ENCODE assay signal across 10 cellular contexts in the genomic region with DNA sequence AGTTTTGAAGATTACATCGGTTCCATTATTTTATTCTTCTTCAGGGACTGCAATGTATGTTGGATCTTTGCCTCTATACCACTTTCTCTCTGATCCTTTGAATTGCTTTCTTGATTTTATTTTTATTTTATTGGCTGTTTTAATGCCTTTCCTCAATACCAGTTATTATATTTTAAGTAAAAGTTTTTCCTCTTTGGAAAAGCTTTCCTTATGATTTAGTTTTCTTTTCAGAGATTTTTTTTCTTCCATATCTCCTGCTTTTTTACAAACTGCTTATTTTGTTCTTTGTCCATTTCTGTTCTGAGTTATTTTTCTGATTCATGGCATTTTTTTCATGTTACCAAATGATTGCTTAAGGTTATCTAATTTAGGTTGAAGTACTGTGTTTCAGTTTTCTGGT. TPM values are rescaled to one million over a fixed set of nuclear protein-coding genes. Genes with fewer than 3 reads are reported as not detected.
DNase-seq lines count a peak whose midpoint lies in the region; TF ChIP-seq lines count a peak whose summit lies in the region.
"Had no signal": no experiment of that assay in that cellular context is flagged by ENCODE, and none has a peak within 500 bp of the region (broad histone marks: within the 10 kb centered on the region; RNA-seq: fewer than 3 reads in every experiment).

No MANE protein-coding gene starts in this region.

- peak overlapping the region; percentile 63 for H3K4me2 ChIP-seq in smooth muscle cell

- peak overlapping the region; percentile 96 for H3K4me3 Mint-ChIP-seq in T-helper 1 cell treated with Interleukin-12 subunit alpha and Interleukin-12 subunit beta and Interleukin-4 antibody, amounts not matched to agents 30 μg/mL and 1 μg/mL, for 36 hours
- H3K4me3 Mint-ChIP-seq in activated CD4-positive, alpha-beta memory T cell treated with anti-CD3 and anti-CD28 coated beads for 36 hours, result no peak overlapping the region

- no peaks in the 10 kb centered on the region for H3K4me1 ChIP-seq in iPS-20b (ENCODE audit: insufficient read depth, low read length)
- H3K4me1 ChIP-seq in smooth muscle cell (ENCODE audit: low read depth), result no peaks in the 10 kb centered on the region
- H3K4me1 ChIP-seq in Peyer's patch, result peaks cover 0 to 4% (median 0%) of the 10 kb centered on the region in 4 donors

- intact Hi-C loops in activated CD4-positive, alpha-beta memory T cell treated with anti-CD3 and anti-CD28 coated beads for 36 hours (cut with micrococcal nuclease), result loop anchor here (1.0 to 5.0 kb wide), 9 partner anchors 11 to 349 kb away; a partner anchor contains a TSS

- H3K4me3 ChIP-seq in iPS-20b (ENCODE audit: low read length), result peak overlapping the region; percentile 69; the same call in 1 of the 2 replicates
- peak overlapping the region; percentile 64 for H3K4me3 ChIP-seq in smooth muscle cell
- peak overlapping the region in 1 of 4 donors; percentile 50 for H3K4me3 ChIP-seq in Peyer's patch

- H3K36me3 ChIP-seq in iPS-20b (ENCODE audit: insufficient read depth, low read depth, low read length) (no peaks in the 10 kb centered on the region), smooth muscle cell (ENCODE audit: low read depth) (no peaks in the 10 kb centered on the region), Peyer's patch (no peaks in the 10 kb centered on the region)

- no peak overlapping the region for H2AFZ ChIP-seq in smooth muscle cell (ENCODE audit: low read depth)

- no peaks in the 10 kb centered on the region for H4K20me1 ChIP-seq in smooth muscle cell (ENCODE audit: low read depth)

- H3K9ac ChIP-seq in iPS-20b (ENCODE audit: low read depth, low read length) (no peak overlapping the region), smooth muscle cell (ENCODE audit: low read depth) (no peak overlapping the region)

- H3K4me1 Mint-ChIP-seq in T-helper 1 cell treated with Interleukin-12 subunit alpha and Interleukin-12 subunit beta and Interleukin-4 antibody, amounts not matched to agents 30 μg/mL and 1 μg/mL, for 36 hours (ENCODE audit: low read depth), result peaks cover 16% of the 10 kb centered on the region
- H3K4me1 Mint-ChIP-seq in activated CD4-positive, alpha-beta memory T cell treated with anti-CD3 and anti-CD28 coated beads for 36 hours (ENCODE audit: low read depth), result peaks cover 12% of the 10 kb centered on the region

- H3K79me2 ChIP-seq in smooth muscle cell (ENCODE audit: low read depth), result no peaks in the 10 kb centered on the region

- no peak for TF ChIP-seq CTCF in smooth muscle cell (IDR thresholded peaks at IDR 0.05; ENCODE audit: borderline replicate concordance, insufficient read depth, poor library complexity, severe bottlenecking)
- no peak for TF ChIP-seq CTCF in Peyer's patch (IDR thresholded peaks at IDR 0.05)

- no peak for DNase-seq in T-helper 1 cell
- DNase-seq in activated CD4-positive, alpha-beta memory T cell treated with anti-CD3 and anti-CD28 coated beads for 36 hours, result no peak
- no peak for DNase-seq in smooth muscle cell (lab: John Stamatoyannopoulos, UW; ENCODE audit: unreplicated experiment)
- DNase-seq in Peyer's patch, result no peak
- no peak for DNase-seq in HuH-7.5 (ENCODE audit: low spot score)
- DNase-seq in NCI-H187 (lab: John Stamatoyannopoulos, UW), result no peak

- TF ChIP-seq POLR2A in Peyer's patch (IDR thresholded peaks at IDR 0.05), result no peak

- H3K9me3 ChIP-seq in iPS-20b (ENCODE audit: insufficient read depth, low read depth, low read length) (no peaks in the 10 kb centered on the region), smooth muscle cell (replicated peaks; ENCODE audit: low read depth) (no peaks in the 10 kb centered on the region), Peyer's patch (no peaks in the 10 kb centered on the region)

- peaks cover 10% of the 10 kb centered on the region for H3F3A ChIP-seq in smooth muscle cell (ENCODE audit: low read depth)

- no peaks in the 10 kb centered on the region for H3K27me3 ChIP-seq in iPS-20b (ENCODE audit: insufficient read depth, low read length)
- no peaks in the 10 kb centered on the region for H3K27me3 ChIP-seq in smooth muscle cell (ENCODE audit: low read depth)
- H3K27me3 ChIP-seq in Peyer's patch, result no peaks in the 10 kb centered on the region
- H3K27me3 ChIP-seq: brain microvascular endothelial cell had no signal

- peaks cover 9% of the 10 kb centered on the region for H3K27me3 Mint-ChIP-seq in T-helper 1 cell treated with Interleukin-12 subunit alpha and Interleukin-12 subunit beta and Interleukin-4 antibody, amounts not matched to agents 30 μg/mL and 1 μg/mL, for 36 hours (ENCODE audit: low read depth)
- H3K27me3 Mint-ChIP-seq in activated CD4-positive, alpha-beta memory T cell treated with anti-CD3 and anti-CD28 coated beads for 36 hours, result no peaks in the 10 kb centered on the region

- POLR2A ChIA-PET in activated CD4-positive, alpha-beta memory T cell treated with anti-CD3 and anti-CD28 coated beads for 36 hours (lab: Charles Lee), result interaction anchor here (1.5 to 2.5 kb wide), 3 partner anchors 11 to 48 kb away, joined by 5 to 15 read pairs (median 8); a partner anchor contains a TSS

- peak overlapping the region; percentile 98 for H3K27ac Mint-ChIP-seq in T-helper 1 cell treated with Interleukin-12 subunit alpha and Interleukin-12 subunit beta and Interleukin-4 antibody, amounts not matched to agents 30 μg/mL and 1 μg/mL, for 36 hours
- H3K27ac Mint-ChIP-seq in activated CD4-positive, alpha-beta memory T cell treated with anti-CD3 and anti-CD28 coated beads for 36 hours, result peak overlapping the region; percentile 51

- H3K36me3 Mint-ChIP-seq in T-helper 1 cell treated with Interleukin-12 subunit alpha and Interleukin-12 subunit beta and Interleukin-4 antibody, amounts not matched to agents 30 μg/mL and 1 μg/mL, for 36 hours (ENCODE audit: low read depth), result peaks cover 2% of the 10 kb centered on the region
- H3K36me3 Mint-ChIP-seq in activated CD4-positive, alpha-beta memory T cell treated with anti-CD3 and anti-CD28 coated beads for 36 hours, result peaks cover 4% of the 10 kb centered on the region

- 100% methylated on average over 1 of the region's 1 CpG for WGBS in smooth muscle cell (ENCODE audit: low lambda C conversion rate)

- CTCF ChIA-PET in activated CD4-positive, alpha-beta memory T cell treated with anti-CD3 and anti-CD28 coated beads for 36 hours (lab: Charles Lee), result interaction anchor here (0.7 to 2.1 kb wide), 10 partner anchors 8 to 365 kb away, joined by 3 to 10 read pairs (median 3); a partner anchor contains a TSS

- H3K27ac ChIP-seq in iPS-20b (ENCODE audit: low read length) (no peak overlapping the region), smooth muscle cell (ENCODE audit: low read depth) (peak overlapping the region; percentile 90), Peyer's patch (peak overlapping the region in 2 of 4 donors; percentile 83 to 85)
- H3K27ac ChIP-seq: brain microvascular endothelial cell had no signal

- no peaks in the 10 kb centered on the region for H3K9me3 Mint-ChIP-seq in T-helper 1 cell treated with Interleukin-12 subunit alpha and Interleukin-12 subunit beta and Interleukin-4 antibody, amounts not matched to agents 30 μg/mL and 1 μg/mL, for 36 hours
- no peaks in the 10 kb centered on the region for H3K9me3 Mint-ChIP-seq in activated CD4-positive, alpha-beta memory T cell treated with anti-CD3 and anti-CD28 coated beads for 36 hours

RNA-seq across cellular contexts. Expression of a gene that starts 11.5 kb away (rescaled TPM):
- total RNA-seq in activated CD4-positive, alpha-beta memory T cell treated with anti-CD3 and anti-CD28 coated beads for 36 hours, result 10 to 100 TPM; 51.4 to 53.4 TPM
- total RNA-seq in smooth muscle cell (32.9 and 39.7 TPM in 2 replicates), Peyer's patch (10 to 100 TPM; 17.3 to 21.7 (median 21.1) TPM)
- 34.6 and 37.2 TPM in 2 replicates for polyA plus RNA-seq in smooth muscle cell

RNA-seq across cellular contexts. Expression of a gene that starts 20.5 kb away (rescaled TPM):
- total RNA-seq in activated CD4-positive, alpha-beta memory T cell treated with anti-CD3 and anti-CD28 coated beads for 36 hours, result 10 to 100 TPM; 26.9 to 28.9 TPM
- total RNA-seq in smooth muscle cell (15.3 and 19.3 TPM in 2 replicates), Peyer's patch (10 to 100 TPM; 21.5 to 49.6 (median 42.4) TPM)
- 24.3 and 25.7 TPM in 2 replicates for polyA plus RNA-seq in smooth muscle cell

RNA-seq across cellular contexts. Expression of a gene that starts 20.6 kb away (rescaled TPM):
- 10 to 100 TPM; 91.1 to 91.7 TPM for total RNA-seq in activated CD4-positive, alpha-beta memory T cell treated with anti-CD3 and anti-CD28 coated beads for 36 hours
- 29.4 and 54.5 TPM in 2 replicates for total RNA-seq in smooth muscle cell
- polyA plus RNA-seq in smooth muscle cell, result 72.1 and 83.8 TPM in 2 replicates
- total RNA-seq in Peyer's patch, result 10 to 100 TPM; 24.3 to 55.3 (median 46.1) TPM

RNA-seq across cellular contexts. Expression of a gene that starts 38.4 kb away (rescaled TPM):
- 1 to 10 TPM; 2.3 to 2.5 TPM for total RNA-seq in activated CD4-positive, alpha-beta memory T cell treated with anti-CD3 and anti-CD28 coated beads for 36 hours
- total RNA-seq in smooth muscle cell (0.27 and 2.2 TPM in 2 replicates), Peyer's patch (1 to 10 TPM in 3 of 4 donors, not detected in 1; 3.7 to 5.0 (median 3.8) TPM)
- polyA plus RNA-seq in smooth muscle cell, result 0.31 and 0.64 TPM in 2 replicates
- total RNA-seq: fibroblast of villous mesenchyme had no signal

RNA-seq across cellular contexts. Expression of a gene that starts 47.1 kb away (rescaled TPM):
- 10 to 100 TPM; 30.4 to 32.1 TPM for total RNA-seq in activated CD4-positive, alpha-beta memory T cell treated with anti-CD3 and anti-CD28 coated beads for 36 hours
- total RNA-seq in smooth muscle cell (11.2 and 14.2 TPM in 2 replicates), Peyer's patch (10 to 100 TPM; 31.3 to 66.8 (median 39.7) TPM)
- polyA plus RNA-seq in smooth muscle cell, result 20.6 and 23.6 TPM in 2 replicates
